9 cellular contexts compared by ENCODE assay signal in genomic region chr20:52494244-52494643, GRCh38.
DNase-seq lines count a peak whose midpoint lies in the region; ATAC-seq and TF ChIP-seq lines count a peak whose summit lies in the region.
"Had no signal": no experiment of that assay in that cellular context is flagged by ENCODE, and none has a peak within 500 bp of the region (broad histone marks: within the 10 kb centered on the region; RNA-seq: fewer than 3 reads in every experiment).

No MANE protein-coding gene starts in this region.

- H3F3A ChIP-seq in PC-3 (ENCODE audit: low read length, unreplicated experiment) (no peaks in the 10 kb centered on the region), neural cell (ENCODE audit: insufficient read depth, low read length, poor library complexity, severe bottlenecking) (no peaks in the 10 kb centered on the region)

- TF ChIP-seq EP300 in neural cell (conservative IDR thresholded peaks at IDR 0.05; ENCODE audit: poor library complexity, severe bottlenecking): no peak

- intact Hi-C loops in PC-3 (cut with micrococcal nuclease): no loop called here

- no peak overlapping the region for H2AFZ ChIP-seq in PC-3 (ENCODE audit: low read length)
- no peak overlapping the region for H2AFZ ChIP-seq in neural cell (ENCODE audit: low read depth, low read length)

- H3K36me3 ChIP-seq in PC-3 (ENCODE audit: low read depth, low read length): no peaks in the 10 kb centered on the region
- no peaks in the 10 kb centered on the region for H3K36me3 ChIP-seq in neural cell (ENCODE audit: insufficient read depth, low read length)
- no peaks in the 10 kb centered on the region for H3K36me3 ChIP-seq in endodermal cell (ENCODE audit: control insufficient read depth, insufficient read depth, low read length)

- 86 to 91% methylated on average over 5 to 13 of the region's 13 CpGs for WGBS in endodermal cell (ENCODE audit: insufficient coverage in 1 of 2, insufficient read length in 1 of 2), 2 experiments

- DNase-seq in AG08395 (ENCODE audit: low spot score): peak; percentile 81
- DNase-seq in PC-3: peak; percentile 61
- peak; percentile 19 for DNase-seq in activated naive CD8-positive, alpha-beta T cell treated with anti-CD3 and anti-CD28 coated beads for 36 hours
- DNase-seq in DMS79 treated with DMSO at 0.1 percent for 48 hours (lab: John Stamatoyannopoulos, UW): no peak
- DNase-seq in iPS-NIHi11 (ENCODE audit: low spot score): no peak
- DNase-seq in endodermal cell: no peak

- peaks cover 2% of the 10 kb centered on the region for H3K9me3 Mint-ChIP-seq in activated naive CD8-positive, alpha-beta T cell treated with anti-CD3 and anti-CD28 coated beads for 36 hours
- peaks cover 3% of the 10 kb centered on the region for H3K9me3 Mint-ChIP-seq in endodermal cell

- no peaks in the 10 kb centered on the region for H3K9me3 ChIP-seq in PC-3 (ENCODE audit: low read length)
- no peaks in the 10 kb centered on the region for H3K9me3 ChIP-seq in neural cell (ENCODE audit: low read length)
- no peaks in the 10 kb centered on the region for H3K9me3 ChIP-seq in endodermal cell (ENCODE audit: control insufficient read depth, low read length)

- H3K4me1 ChIP-seq in PC-3 (ENCODE audit: insufficient read depth, low read length) (no peaks in the 10 kb centered on the region), endodermal cell (ENCODE audit: control insufficient read depth, insufficient read depth, low read length) (no peaks in the 10 kb centered on the region)

- no TSS peak for BruUV-seq in PC-3 (replicated peaks; lab: Mats Ljungman, UMichigan)

- no peak for TF ChIP-seq RAD21 in neural cell (conservative IDR thresholded peaks at IDR 0.05)

- peaks cover 35% of the 10 kb centered on the region for H3K27me3 Mint-ChIP-seq in activated naive CD8-positive, alpha-beta T cell treated with anti-CD3 and anti-CD28 coated beads for 36 hours
- H3K27me3 Mint-ChIP-seq in endodermal cell (ENCODE audit: insufficient read depth): peaks cover 4% of the 10 kb centered on the region

- H3K4me3 ChIP-seq in PC-3 (ENCODE audit: low read length) (no peak overlapping the region), neural cell (ENCODE audit: low read length) (no peak overlapping the region), endodermal cell (ENCODE audit: low read length) (no peak overlapping the region)
- H3K4me3 ChIP-seq: K562 had no signal

- no peaks in the 10 kb centered on the region for H3K27me3 ChIP-seq in PC-3 (ENCODE audit: low read length)
- H3K27me3 ChIP-seq in neural cell (ENCODE audit: insufficient read depth, low read depth, low read length): no peaks in the 10 kb centered on the region
- H3K27me3 ChIP-seq in endodermal cell (ENCODE audit: control insufficient read depth, insufficient read depth, low read length, poor library complexity, severe bottlenecking): no peaks in the 10 kb centered on the region

- peaks cover 18% of the 10 kb centered on the region for H3K4me1 Mint-ChIP-seq in activated naive CD8-positive, alpha-beta T cell treated with anti-CD3 and anti-CD28 coated beads for 36 hours
- H3K4me1 Mint-ChIP-seq in endodermal cell: no peaks in the 10 kb centered on the region

- CTCF ChIA-PET in PC-3 (lab: Charles Lee): no interaction called here

- peak overlapping the region; percentile 59 for H3K4me3 Mint-ChIP-seq in activated naive CD8-positive, alpha-beta T cell treated with anti-CD3 and anti-CD28 coated beads for 36 hours
- H3K4me3 Mint-ChIP-seq in endodermal cell: no peak overlapping the region

- H3K9ac ChIP-seq in PC-3 (ENCODE audit: low read length): no peak overlapping the region
- H3K9ac ChIP-seq in neural cell (ENCODE audit: low read length): no peak overlapping the region
- no peak overlapping the region for H3K9ac ChIP-seq in endodermal cell (ENCODE audit: extremely low read depth, low read length, poor library complexity, severe bottlenecking)

- no peaks in the 10 kb centered on the region for H3K9me2 ChIP-seq in PC-3 (replicated peaks; ENCODE audit: low read length)
- no peaks in the 10 kb centered on the region for H3K9me2 ChIP-seq in neural cell (ENCODE audit: insufficient read depth, low read length)

- peak overlapping the region; percentile 31 for H3K27ac Mint-ChIP-seq in activated naive CD8-positive, alpha-beta T cell treated with anti-CD3 and anti-CD28 coated beads for 36 hours
- no peak overlapping the region for H3K27ac Mint-ChIP-seq in endodermal cell

- ATAC-seq in PC-3: no peak
- no peak for ATAC-seq in GM21423 (IDR thresholded peaks at IDR 0.05; ENCODE audit: unreplicated experiment)
- ATAC-seq: K562 had no signal

- H3K36me3 Mint-ChIP-seq in activated naive CD8-positive, alpha-beta T cell treated with anti-CD3 and anti-CD28 coated beads for 36 hours: no peaks in the 10 kb centered on the region
- no peaks in the 10 kb centered on the region for H3K36me3 Mint-ChIP-seq in endodermal cell (ENCODE audit: low read depth)

- H3K27ac ChIP-seq in PC-3 (ENCODE audit: low read length): no peak overlapping the region
- H3K27ac ChIP-seq in neural cell (ENCODE audit: low read length): no peak overlapping the region
- H3K27ac ChIP-seq in endodermal cell (ENCODE audit: low read depth, low read length): no peak overlapping the region

- H3K79me2 ChIP-seq in PC-3 (ENCODE audit: low read length) (no peaks in the 10 kb centered on the region), neural cell (replicated peaks; ENCODE audit: insufficient read depth, low read length) (no peaks in the 10 kb centered on the region)

- no peaks in the 10 kb centered on the region for H4K20me1 ChIP-seq in PC-3 (ENCODE audit: low read length)
- H4K20me1 ChIP-seq in neural cell (ENCODE audit: insufficient read depth): no peaks in the 10 kb centered on the region

- POLR2A ChIA-PET in PC-3 (lab: Charles Lee; ENCODE audit: unreplicated experiment): no interaction called here

- H3K4me2 ChIP-seq in PC-3 (ENCODE audit: low read length) (no peak overlapping the region), neural cell (ENCODE audit: low read length) (peak overlapping the region; percentile 21)

- no peak for TF ChIP-seq CTCF in PC-3 (conservative IDR thresholded peaks at IDR 0.05; ENCODE audit: low read depth, low read length)
- no peak for TF ChIP-seq CTCF in neural cell (IDR thresholded peaks at IDR 0.05; ENCODE audit: poor library complexity, severe bottlenecking)
- TF ChIP-seq CTCF in endodermal cell (conservative IDR thresholded peaks at IDR 0.05): no peak

TF ChIP-seq in neural cell, 6 proteins besides CTCF, POLR2A, EP300 and RAD21:
- TF ChIP-seq REST (IDR thresholded peaks at IDR 0.05; ENCODE audit: borderline replicate concordance) (no peak), TAF1 (IDR thresholded peaks at IDR 0.05; ENCODE audit: low read depth) (no peak), MXI1 (conservative IDR thresholded peaks at IDR 0.05; ENCODE audit: poor library complexity, severe bottlenecking) (no peak), POLR2AphosphoS5 (IDR thresholded peaks at IDR 0.05) (no peak), SMC3 (conservative IDR thresholded peaks at IDR 0.05; ENCODE audit: poor library complexity) (no peak), EZH2 (IDR thresholded peaks at IDR 0.05; ENCODE audit: borderline replicate concordance, insufficient read depth, low read length, poor library complexity, severe bottlenecking) (no peak)
TF ChIP-seq in neural cell: peak in this region for 0.

Comparison
In these comparisons a context has a peak if more than half of its experiments do, and no peak if none do; other contexts are left out.
1. DNase-seq: peak in AG08395 (single experiment), PC-3 (single experiment) and activated naive CD8-positive, alpha-beta T cell treated with anti-CD3 and anti-CD28 coated beads for 36 hours (single experiment); none in DMS79 treated with DMSO at 0.1 percent for 48 hours (single experiment), iPS-NIHi11 (single experiment) and endodermal cell (single experiment).